ENCODE assay signal across 14 cellular contexts in the genomic region with DNA sequence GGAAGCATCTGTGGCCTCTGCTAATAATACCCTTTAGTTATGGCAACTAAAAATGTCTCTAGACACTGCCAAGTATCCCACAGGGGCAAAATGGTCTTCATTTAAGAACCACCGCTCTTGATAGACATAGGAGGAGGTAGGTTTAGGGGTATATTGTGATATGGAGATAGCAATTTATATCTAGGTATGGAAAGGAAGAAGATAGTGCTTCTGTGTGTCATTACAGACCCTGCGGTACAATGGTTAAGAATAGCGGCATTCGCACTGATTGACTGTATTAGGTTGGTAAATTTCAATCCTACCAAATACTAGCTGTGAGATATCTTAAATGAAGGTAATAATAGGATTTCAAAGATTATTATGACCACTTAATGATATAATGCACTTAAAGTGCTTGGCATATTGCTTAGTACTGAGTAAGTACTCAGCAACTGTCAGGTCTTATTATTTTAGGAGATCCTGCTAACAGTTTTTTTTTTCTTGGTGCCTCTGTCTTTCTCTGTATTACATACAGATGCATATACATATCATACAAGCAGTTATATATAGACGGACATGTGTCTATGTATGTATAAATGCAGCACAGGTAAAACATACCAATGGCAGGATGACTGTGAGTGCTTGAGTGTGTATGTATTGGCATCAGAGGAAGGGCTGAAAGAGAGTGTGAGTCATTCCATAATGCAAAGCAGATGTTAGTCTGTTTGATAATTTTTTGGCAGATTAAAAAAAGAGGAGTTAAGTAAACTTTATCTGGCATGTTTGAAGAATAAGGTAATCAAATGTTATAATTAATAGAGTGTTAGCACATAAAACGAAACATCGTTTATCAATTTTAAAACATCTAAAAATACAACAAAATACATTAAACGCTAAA. TPM values are rescaled to one million over a fixed set of nuclear protein-coding genes. Genes with fewer than 3 reads are reported as not detected.
DNase-seq lines count a peak whose midpoint lies in the region; ATAC-seq, FAIRE-seq and TF ChIP-seq lines count a peak whose summit lies in the region.
"Had no signal": no experiment of that assay in that cellular context is flagged by ENCODE, and none has a peak within 500 bp of the region (broad histone marks: within the 10 kb centered on the region; RNA-seq: fewer than 3 reads in every experiment).

No MANE protein-coding gene starts in this region.

- H3K4me3 Mint-ChIP-seq in stimulated activated effector memory CD8-positive, alpha-beta T cell treated with anti-CD3 and anti-CD28 coated beads, Interleukin-12 subunit alpha, Interleukin-12 subunit beta, amount 100 ng/mL, for 72 hours, result no peak overlapping the region
- H3K4me3 Mint-ChIP-seq in CD8-positive, alpha-beta memory T cell, result no peak overlapping the region

- H3K27ac Mint-ChIP-seq in stimulated activated effector memory CD8-positive, alpha-beta T cell treated with anti-CD3 and anti-CD28 coated beads, Interleukin-12 subunit alpha, Interleukin-12 subunit beta, amount 100 ng/mL, for 72 hours, result no peak overlapping the region
- H3K27ac Mint-ChIP-seq in CD8-positive, alpha-beta memory T cell, result peak overlapping the region in 1 of 8 donors; percentile 47

- TF ChIP-seq CTCF in OCI-LY1 (IDR thresholded peaks at IDR 0.05; ENCODE audit: low read length), result no peak

- H3F3A ChIP-seq in OCI-LY1 (ENCODE audit: insufficient read depth, low read length), result peaks cover 8% of the 10 kb centered on the region

- H3K27me3 Mint-ChIP-seq in CD8-positive, alpha-beta memory T cell, result peaks cover 0 to 3% of the 10 kb centered on the region in 2 donors

- peak; percentile 98 for FAIRE-seq in endometrium (lab: Jason Lieb, UNC)
- FAIRE-seq: H1 had no signal

- no peak overlapping the region for H3K4me2 ChIP-seq in OCI-LY1 (ENCODE audit: low read length)
- H3K4me2 ChIP-seq: BLaER1 had no signal

- no peaks in the 10 kb centered on the region for H3K9me2 ChIP-seq in OCI-LY1 (ENCODE audit: low read depth, low read length)

- CTCF ChIA-PET in CD8-positive, alpha-beta memory T cell (lab: Charles Lee), result no interaction called here

- no peaks in the 10 kb centered on the region for H3K36me3 ChIP-seq in OCI-LY1 (ENCODE audit: insufficient read depth, low read length)
- no peaks in the 10 kb centered on the region for H3K36me3 ChIP-seq in CD8-positive, alpha-beta memory T cell (ENCODE audit: insufficient read depth, low read length)
- H3K36me3 ChIP-seq: BLaER1, spleen, WERI-Rb-1 had no signal

- H3K36me3 Mint-ChIP-seq in stimulated activated effector memory CD8-positive, alpha-beta T cell treated with anti-CD3 and anti-CD28 coated beads, Interleukin-12 subunit alpha, Interleukin-12 subunit beta, amount 100 ng/mL, for 72 hours, result no peaks in the 10 kb centered on the region
- no peaks in the 10 kb centered on the region for H3K36me3 Mint-ChIP-seq in CD8-positive, alpha-beta memory T cell

- H3K9ac ChIP-seq in OCI-LY1 (ENCODE audit: low read length), result no peak overlapping the region
- H3K9ac ChIP-seq: BLaER1 had no signal

- no peaks in the 10 kb centered on the region for H3K79me2 ChIP-seq in OCI-LY1 (ENCODE audit: insufficient read depth, low read length)

- H3K9me3 ChIP-seq in OCI-LY1 (ENCODE audit: low read length), result 0 out of 2 replicates have a peak, but pooled peaks cover 3% of the 10 kb centered on the region
- no peaks in the 10 kb centered on the region for H3K9me3 ChIP-seq in CD8-positive, alpha-beta memory T cell (ENCODE audit: low read length)
- H3K9me3 ChIP-seq: BLaER1, spleen had no signal

- DNase-seq in Right ventricle myocardium inferior (ENCODE audit: missing footprints), result no peak
- DNase-seq in cardiac septum (ENCODE audit: low spot score), result no peak
- DNase-seq in stimulated activated effector memory CD8-positive, alpha-beta T cell treated with anti-CD3 and anti-CD28 coated beads, Interleukin-12 subunit alpha, Interleukin-12 subunit beta, amount 100 ng/mL, for 72 hours (ENCODE audit: low spot score in 2 of 2), result no peak
- no peak for DNase-seq in CD8-positive, alpha-beta memory T cell
- no peak for DNase-seq in UCSD-AML1 (lab: John Stamatoyannopoulos, UW; ENCODE audit: unreplicated experiment)
- no peak for DNase-seq in NCI-H2081 (lab: John Stamatoyannopoulos, UW)
- DNase-seq: Kasumi-1, left ventricle myocardium superior, spleen, WERI-Rb-1 had no signal

- H3K4me1 ChIP-seq in OCI-LY1 (ENCODE audit: insufficient read depth, low read length, severe bottlenecking), result peaks cover 9% of the 10 kb centered on the region
- no peaks in the 10 kb centered on the region for H3K4me1 ChIP-seq in CD8-positive, alpha-beta memory T cell (ENCODE audit: insufficient read depth, low read length)
- H3K4me1 ChIP-seq: BLaER1, spleen had no signal

- no peaks in the 10 kb centered on the region for H3K27me3 ChIP-seq in OCI-LY1 (ENCODE audit: insufficient read depth, low read length)
- no peaks in the 10 kb centered on the region for H3K27me3 ChIP-seq in CD8-positive, alpha-beta memory T cell (ENCODE audit: insufficient read depth, low read length, poor library complexity, severe bottlenecking)
- H3K27me3 ChIP-seq: BLaER1, spleen had no signal

- H3K4me1 Mint-ChIP-seq in stimulated activated effector memory CD8-positive, alpha-beta T cell treated with anti-CD3 and anti-CD28 coated beads, Interleukin-12 subunit alpha, Interleukin-12 subunit beta, amount 100 ng/mL, for 72 hours, result peaks cover 7% of the 10 kb centered on the region
- peaks cover 0 to 12% (median 9%) of the 10 kb centered on the region in 3 donors for H3K4me1 Mint-ChIP-seq in CD8-positive, alpha-beta memory T cell

- H3K4me3 ChIP-seq in OCI-LY1 (ENCODE audit: low read depth, low read length, poor library complexity, severe bottlenecking), result no peak overlapping the region
- H3K4me3 ChIP-seq in CD8-positive, alpha-beta memory T cell (ENCODE audit: low read length), result no peak overlapping the region
- H3K4me3 ChIP-seq: BLaER1, spleen had no signal

- ATAC-seq in Right ventricle myocardium inferior, result peak; percentile 42
- peak; percentile 61 for ATAC-seq in stimulated activated effector memory CD8-positive, alpha-beta T cell treated with anti-CD3 and anti-CD28 coated beads, Interleukin-12 subunit alpha, Interleukin-12 subunit beta, amount 100 ng/mL, for 72 hours
- ATAC-seq: left ventricle myocardium superior had no signal

- no peak overlapping the region for H3K27ac ChIP-seq in OCI-LY1 (ENCODE audit: low read depth, low read length, poor library complexity, severe bottlenecking)
- no peak overlapping the region for H3K27ac ChIP-seq in CD8-positive, alpha-beta memory T cell (ENCODE audit: low read depth, low read length)
- H3K27ac ChIP-seq: BLaER1, spleen, WERI-Rb-1 had no signal

- peaks cover 4% of the 10 kb centered on the region for H3K9me3 Mint-ChIP-seq in stimulated activated effector memory CD8-positive, alpha-beta T cell treated with anti-CD3 and anti-CD28 coated beads, Interleukin-12 subunit alpha, Interleukin-12 subunit beta, amount 100 ng/mL, for 72 hours
- H3K9me3 Mint-ChIP-seq in CD8-positive, alpha-beta memory T cell, result no peaks in the 10 kb centered on the region

- intact Hi-C loops in Right ventricle myocardium inferior (cut with DNase I) (no loop called here), cardiac septum (cut with DNase I) (no loop called here)

- POLR2A ChIA-PET in CD8-positive, alpha-beta memory T cell (lab: Charles Lee), result no interaction called here

- H2AFZ ChIP-seq in OCI-LY1 (ENCODE audit: low read length), result peak overlapping the region; percentile 86; the same call in 1 of the 2 replicates

- no peaks in the 10 kb centered on the region for H4K20me1 ChIP-seq in OCI-LY1 (ENCODE audit: insufficient read depth, low read length)
- H4K20me1 ChIP-seq: BLaER1 had no signal

RNA-seq across cellular contexts. Expression of a gene that starts 50.0 kb away (rescaled TPM):
- total RNA-seq in Right ventricle myocardium inferior (2.5 TPM), cardiac septum (1.5 TPM)
- under 1 TPM; 0.11 to 0.27 TPM for total RNA-seq in CD8-positive, alpha-beta memory T cell
- polyA plus RNA-seq in CD8-positive, alpha-beta memory T cell, result not detected
